In the genomic region with DNA sequence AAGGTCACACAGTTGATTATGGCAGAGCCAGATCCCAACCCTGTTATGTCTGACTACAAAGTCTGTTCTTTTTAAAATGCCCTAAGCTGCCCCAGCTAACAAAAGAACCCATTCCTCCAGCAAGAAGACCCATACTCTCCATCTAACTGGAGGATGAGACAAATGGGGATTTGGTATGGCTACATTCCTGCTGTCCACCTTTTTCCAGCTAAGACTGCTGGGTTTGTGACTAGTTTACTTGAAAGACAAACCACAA, we compare ENCODE assay signal across 1 cellular context.
TF ChIP-seq lines count a peak whose summit lies in the region.

No MANE protein-coding gene starts in this region.

TF ChIP-seq in HepG2, 621 proteins besides CTCF, POLR2A, EP300 and RAD21 (continued from another document):
- TF ChIP-seq, protein P1, sequence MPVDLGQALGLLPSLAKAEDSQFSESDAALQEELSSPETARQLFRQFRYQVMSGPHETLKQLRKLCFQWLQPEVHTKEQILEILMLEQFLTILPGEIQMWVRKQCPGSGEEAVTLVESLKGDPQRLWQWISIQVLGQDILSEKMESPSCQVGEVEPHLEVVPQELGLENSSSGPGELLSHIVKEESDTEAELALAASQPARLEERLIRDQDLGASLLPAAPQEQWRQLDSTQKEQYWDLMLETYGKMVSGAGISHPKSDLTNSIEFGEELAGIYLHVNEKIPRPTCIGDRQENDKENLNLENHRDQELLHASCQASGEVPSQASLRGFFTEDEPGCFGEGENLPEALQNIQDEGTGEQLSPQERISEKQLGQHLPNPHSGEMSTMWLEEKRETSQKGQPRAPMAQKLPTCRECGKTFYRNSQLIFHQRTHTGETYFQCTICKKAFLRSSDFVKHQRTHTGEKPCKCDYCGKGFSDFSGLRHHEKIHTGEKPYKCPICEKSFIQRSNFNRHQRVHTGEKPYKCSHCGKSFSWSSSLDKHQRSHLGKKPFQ (CRISPR knock-in tag; IDR thresholded peaks at IDR 0.05; ENCODE audit: insufficient replicate concordance), result no peak
- TF ChIP-seq ZNF644 (CRISPR knock-in tag; IDR thresholded peaks at IDR 0.05; ENCODE audit: low read depth), result no peak
- no peak for TF ChIP-seq ZBTB21 (CRISPR knock-in tag; IDR thresholded peaks at IDR 0.05)
- TF ChIP-seq CEBPG (CRISPR knock-in tag; IDR thresholded peaks at IDR 0.05), result no peak
- TF ChIP-seq MAFG (CRISPR knock-in tag; IDR thresholded peaks at IDR 0.05), result no peak
- TF ChIP-seq, protein P2, sequence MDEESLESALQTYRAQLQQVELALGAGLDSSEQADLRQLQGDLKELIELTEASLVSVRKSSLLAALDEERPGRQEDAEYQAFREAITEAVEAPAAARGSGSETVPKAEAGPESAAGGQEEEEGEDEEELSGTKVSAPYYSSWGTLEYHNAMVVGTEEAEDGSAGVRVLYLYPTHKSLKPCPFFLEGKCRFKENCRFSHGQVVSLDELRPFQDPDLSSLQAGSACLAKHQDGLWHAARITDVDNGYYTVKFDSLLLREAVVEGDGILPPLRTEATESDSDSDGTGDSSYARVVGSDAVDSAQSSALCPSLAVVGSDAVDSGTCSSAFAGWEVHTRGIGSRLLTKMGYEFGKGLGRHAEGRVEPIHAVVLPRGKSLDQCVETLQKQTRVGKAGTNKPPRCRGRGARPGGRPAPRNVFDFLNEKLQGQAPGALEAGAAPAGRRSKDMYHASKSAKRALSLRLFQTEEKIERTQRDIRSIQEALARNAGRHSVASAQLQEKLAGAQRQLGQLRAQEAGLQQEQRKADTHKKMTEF (CRISPR knock-in tag; IDR thresholded peaks at IDR 0.05), result no peak
- no peak for TF ChIP-seq TAF15 (IDR thresholded peaks at IDR 0.05; ENCODE audit: low read depth, low read length, poor library complexity, severe bottlenecking)
